17 cellular contexts compared by ENCODE assay signal in genomic region chr12:52632656-52633055, GRCh38. TPM values are rescaled to one million over a fixed set of nuclear protein-coding genes. Genes with fewer than 3 reads are reported as not detected.
"Had no signal": no experiment of that assay in that cellular context is flagged by ENCODE, and none has a peak within 500 bp of the region (broad histone marks: within the 10 kb centered on the region; RNA-seq: fewer than 3 reads in every experiment).

No MANE protein-coding gene starts in this region.

- H3K9me3 ChIP-seq: ascending aorta, breast epithelium, gastrocnemius medialis, heart left ventricle, left lung, psoas muscle, stomach, thoracic aorta had no signal

- H3K27me3 Mint-ChIP-seq: activated naive CD8-positive, alpha-beta T cell treated with anti-CD3 and anti-CD28 coated beads, Interleukin-2, amount 50 U/mL, for 24 hours had no signal

- H3K4me3 Mint-ChIP-seq: activated naive CD8-positive, alpha-beta T cell treated with anti-CD3 and anti-CD28 coated beads, Interleukin-2, amount 50 U/mL, for 24 hours; nephron progenitor cell had no signal

- H3K27ac ChIP-seq: ascending aorta, breast epithelium, gastrocnemius medialis, heart left ventricle, left lung, psoas muscle, stomach, thoracic aorta had no signal

- H3K27me3 ChIP-seq: ascending aorta, breast epithelium, gastrocnemius medialis, stomach had no signal

- ATAC-seq: activated naive CD8-positive, alpha-beta T cell treated with anti-CD3 and anti-CD28 coated beads, Interleukin-2, amount 50 U/mL, for 24 hours; gastrocnemius medialis; heart left ventricle; left lung; psoas muscle; sciatic nerve had no signal

- H3K4me1 Mint-ChIP-seq: nephron progenitor cell had no signal

- H3K9me3 Mint-ChIP-seq: activated naive CD8-positive, alpha-beta T cell treated with anti-CD3 and anti-CD28 coated beads, Interleukin-2, amount 50 U/mL, for 24 hours; nephron progenitor cell had no signal

- DNase-seq: activated CD4-positive, alpha-beta T cell treated with anti-CD3 and anti-CD28 coated beads for 4 hours; activated gamma-delta T cell treated with Interleukin-2 at 50 U/mL for 16 hours; activated naive CD8-positive, alpha-beta T cell treated with anti-CD3 and anti-CD28 coated beads, Interleukin-2, amount 50 U/mL, for 24 hours; erythroblast; gastrocnemius medialis; heart left ventricle; left lung; nephron progenitor cell; psoas muscle; stimulated activated CD4-positive, alpha-beta T cell treated with anti-CD3 and anti-CD28 coated beads, Interleukin-1b, Interleukin-23, amount 100 ng/mL, for 48 hours; stomach had no signal

- H3K4me1 ChIP-seq: ascending aorta, breast epithelium, gastrocnemius medialis, left lung, psoas muscle had no signal

- H3K4me3 ChIP-seq: ascending aorta, breast epithelium, gastrocnemius medialis, heart left ventricle, left lung, psoas muscle, stomach, thoracic aorta had no signal

- H3K36me3 ChIP-seq: ascending aorta, breast epithelium, gastrocnemius medialis, heart left ventricle, left lung, stomach, thoracic aorta had no signal

RNA-seq across cellular contexts. Expression of gene KRT73, which starts 14.3 kb away (rescaled TPM):
- total RNA-seq: ascending aorta, breast epithelium, gastrocnemius medialis, heart left ventricle, left lung, mucosa of gallbladder, osteoblast, psoas muscle, sciatic nerve, stomach, thoracic aorta had no signal
- polyA plus RNA-seq: heart left ventricle, psoas muscle, stomach had no signal

RNA-seq across cellular contexts. Expression of gene KRT2, which starts 19.4 kb away (rescaled TPM):
- total RNA-seq: ascending aorta, breast epithelium, gastrocnemius medialis, heart left ventricle, left lung, mucosa of gallbladder, osteoblast, psoas muscle, sciatic nerve, stomach had no signal
- polyA plus RNA-seq: heart left ventricle, psoas muscle, stomach had no signal

RNA-seq across cellular contexts. Expression of gene KRT72, which starts 31.4 kb away (rescaled TPM):
- total RNA-seq: ascending aorta, breast epithelium, gastrocnemius medialis, heart left ventricle, left lung, mucosa of gallbladder, osteoblast, psoas muscle, stomach, thoracic aorta had no signal
- polyA plus RNA-seq: heart left ventricle, psoas muscle, stomach had no signal

RNA-seq across cellular contexts. Expression of gene KRT1, which starts 47.6 kb away (rescaled TPM):
- total RNA-seq: ascending aorta, breast epithelium, gastrocnemius medialis, osteoblast had no signal
- polyA plus RNA-seq: heart left ventricle, stomach had no signal

RNA-seq across cellular contexts. Expression of gene KRT74, which starts 59.0 kb away (rescaled TPM):
- total RNA-seq: ascending aorta, breast epithelium, gastrocnemius medialis, heart left ventricle, left lung, mucosa of gallbladder, osteoblast, psoas muscle, sciatic nerve, stomach, thoracic aorta had no signal
- polyA plus RNA-seq: heart left ventricle, psoas muscle had no signal
